In the genomic region with DNA sequence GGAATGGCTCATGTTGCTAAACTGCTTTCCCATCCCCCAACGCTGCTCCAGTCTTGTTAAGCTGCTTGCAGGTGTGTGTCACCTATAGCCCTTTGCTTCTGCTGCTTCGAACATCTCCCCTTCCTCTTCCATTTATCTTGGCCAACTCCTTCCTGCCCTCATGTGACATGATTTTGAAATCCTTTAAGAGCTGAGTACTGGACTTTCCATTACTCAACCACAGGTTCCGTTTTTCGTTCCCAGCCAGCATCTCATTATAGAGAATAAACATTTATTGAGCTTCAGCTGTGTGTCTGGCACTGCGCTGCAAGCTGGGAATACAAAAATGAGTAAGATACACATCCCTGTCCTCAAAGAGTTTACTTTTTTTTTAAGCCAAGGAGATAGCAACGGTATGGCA, we compare ENCODE assay signal across 12 cellular contexts. TPM values are rescaled to one million over a fixed set of nuclear protein-coding genes. Genes with fewer than 3 reads are reported as not detected.
DNase-seq lines count a peak whose midpoint lies in the region; ATAC-seq, FAIRE-seq and TF ChIP-seq lines count a peak whose summit lies in the region.
"Had no signal": no experiment of that assay in that cellular context is flagged by ENCODE, and none has a peak within 500 bp of the region (broad histone marks: within the 10 kb centered on the region; RNA-seq: fewer than 3 reads in every experiment).

No MANE protein-coding gene starts in this region.

- peak overlapping the region in 7 of 10 experiments; percentile 77 to 93 (median 84); a peak in 10 of 20 replicates for H3K4me3 ChIP-seq in BLaER1 treated with 17β-estradiol and CSF1 and Interleukin-3, amounts not matched to agents 10 nM and 100 nM
- peak overlapping the region; percentile 77; the same call in 1 of the 2 replicates for H3K4me3 ChIP-seq in LNCaP clone FGC (ENCODE audit: low read depth, low read length)
- no peak overlapping the region for H3K4me3 ChIP-seq in adrenal gland
- H3K4me3 ChIP-seq: cardiac muscle cell had no signal

- peak overlapping the region in 9 of 10 donors; percentile 32 to 97 (median 95) for H3K4me3 Mint-ChIP-seq in naive thymus-derived CD8-positive, alpha-beta T cell

- 74 to 84% (median 78%) methylated on average over 6 of the region's 6 CpGs for WGBS in adrenal gland, 4 donors

- peaks cover 12 to 25% (median 18%) of the 10 kb centered on the region in 11 experiments; a peak in 21 of 22 replicates for H3K9me3 ChIP-seq in BLaER1 treated with 17β-estradiol and CSF1 and Interleukin-3, amounts not matched to agents 10 nM and 100 nM (replicated peaks in 1 of 11)
- no peaks in the 10 kb centered on the region for H3K9me3 ChIP-seq in adrenal gland (replicated peaks in 1 of 3)

- H3K9ac ChIP-seq in BLaER1 treated with 17β-estradiol and CSF1 and Interleukin-3, amounts not matched to agents 10 nM and 100 nM = peak overlapping the region in 8 of 11 experiments; percentile 93 to 98 (median 96); a peak in 8 of 22 replicates

- peaks cover 27 to 51% (median 40%) of the 10 kb centered on the region in 11 experiments for H3K36me3 ChIP-seq in BLaER1 treated with 17β-estradiol and CSF1 and Interleukin-3, amounts not matched to agents 10 nM and 100 nM
- H3K36me3 ChIP-seq in adrenal gland (replicated peaks in 1 of 2) = peaks cover 0 to 2% of the 10 kb centered on the region in 2 donors
- H3K36me3 ChIP-seq: cardiac muscle cell had no signal

- TF ChIP-seq CTCF in LNCaP clone FGC (IDR thresholded peaks at IDR 0.05; ENCODE audit: control insufficient read depth, extremely low read depth, insufficient read depth) (no peak), adrenal gland (IDR thresholded peaks at IDR 0.05) (no peak)

- H3K27me3 ChIP-seq in BLaER1 treated with 17β-estradiol and CSF1 and Interleukin-3, amounts not matched to agents 10 nM and 100 nM = no peaks in the 10 kb centered on the region
- no peaks in the 10 kb centered on the region for H3K27me3 ChIP-seq in adrenal gland
- H3K27me3 ChIP-seq: cardiac muscle cell had no signal

- H3K4me2 ChIP-seq in BLaER1 treated with 17β-estradiol and CSF1 and Interleukin-3, amounts not matched to agents 10 nM and 100 nM = peak overlapping the region; percentile 70 to 99 (median 86)

- DNase-seq in LNCaP clone FGC (ENCODE audit: low read depth) (no peak), adrenal gland (peak in 4 of 7 donors; percentile 29 to 55 (median 38)), frontal cortex (ENCODE audit: low spot score in 2 of 2) (no peak), NCI-H1930 (lab: John Stamatoyannopoulos, UW) (no peak), DMS114 treated with DMSO at 0.1 percent for 48 hours (lab: John Stamatoyannopoulos, UW; ENCODE audit: unreplicated experiment) (no peak), NCI-H2029 treated with DMSO at 0.1 percent for 48 hours (lab: John Stamatoyannopoulos, UW) (no peak)
- DNase-seq in naive thymus-derived CD8-positive, alpha-beta T cell = no peak
- DNase-seq: EL; NCI-H446 treated with DMSO at 0.1 percent for 48 hours; stimulated activated CD4-positive, alpha-beta T cell treated with anti-CD3 and anti-CD28 coated beads, Interleukin-12 subunit alpha, Interleukin-12 subunit beta, amount 100 ng/mL, for 4 hours had no signal

- peaks cover 0 to 10% (median 3%) of the 10 kb centered on the region in 9 donors for H3K9me3 Mint-ChIP-seq in naive thymus-derived CD8-positive, alpha-beta T cell

- ATAC-seq in naive thymus-derived CD8-positive, alpha-beta T cell = no peak

- POLR2A ChIA-PET in naive thymus-derived CD8-positive, alpha-beta T cell (lab: Charles Lee) = interaction anchor here (2.9 kb wide), 1 partner anchor 16 kb away, joined by 64 read pairs; no protein-coding TSS in a partner anchor

- peak overlapping the region in 9 of 11 experiments; percentile 18 to 98 (median 96); a peak in 11 of 22 replicates for H3K27ac ChIP-seq in BLaER1 treated with 17β-estradiol and CSF1 and Interleukin-3, amounts not matched to agents 10 nM and 100 nM
- H3K27ac ChIP-seq in adrenal gland = peak overlapping the region in 2 of 5 donors; percentile 82 to 90
- H3K27ac ChIP-seq: cardiac muscle cell had no signal

- no peak for TF ChIP-seq POLR2A in adrenal gland (IDR thresholded peaks at IDR 0.05)

- FAIRE-seq in frontal cortex (lab: Jason Lieb, UNC) = no peak

- peak overlapping the region in 9 of 10 donors; percentile 41 to 100 (median 99) for H3K27ac Mint-ChIP-seq in naive thymus-derived CD8-positive, alpha-beta T cell

- peaks cover 26 to 63% (median 46%) of the 10 kb centered on the region in 10 experiments for H3K4me1 ChIP-seq in BLaER1 treated with 17β-estradiol and CSF1 and Interleukin-3, amounts not matched to agents 10 nM and 100 nM
- peaks cover 12 to 14% of the 10 kb centered on the region in 2 donors for H3K4me1 ChIP-seq in adrenal gland (replicated peaks in 1 of 2)

- peaks cover 0 to 4% (median 0%) of the 10 kb centered on the region in 11 experiments; a peak in 1 of 22 replicates for H4K20me1 ChIP-seq in BLaER1 treated with 17β-estradiol and CSF1 and Interleukin-3, amounts not matched to agents 10 nM and 100 nM

- peaks cover 0 to 2% (median 0%) of the 10 kb centered on the region in 5 donors for H3K27me3 Mint-ChIP-seq in naive thymus-derived CD8-positive, alpha-beta T cell

- peaks cover 9 to 28% (median 22%) of the 10 kb centered on the region in 3 donors for H3K36me3 Mint-ChIP-seq in naive thymus-derived CD8-positive, alpha-beta T cell

- intact Hi-C loops in adrenal gland (cut with DNase I) = loop anchor here in 1 of 2 donors (10.0 kb wide), 1 partner anchor 51 kb away; no protein-coding TSS in a partner anchor

- H3K4me1 Mint-ChIP-seq in naive thymus-derived CD8-positive, alpha-beta T cell = peaks cover 32 to 60% (median 48%) of the 10 kb centered on the region in 4 donors

RNA-seq across cellular contexts. Expression of a gene that starts 1.7 kb away (rescaled TPM):
- total RNA-seq in adrenal gland (100 to 1,000 TPM in 1 of 8 donors, 10 to 100 TPM in 7; 29.5 to 118 (median 46.2) TPM), frontal cortex (19.2 TPM)
- polyA plus RNA-seq in adrenal gland = 10 to 100 TPM in 2 of 3 donors, 1 to 10 TPM in 1; 9.1 to 24.2 (median 11.2) TPM
- total RNA-seq in naive thymus-derived CD8-positive, alpha-beta T cell = 10 to 100 TPM; 28.6 to 28.7 TPM
- 10 to 100 TPM in 2 of 3 donors, 1 to 10 TPM in 1; 6.0 to 15.3 (median 10.3) TPM for polyA plus RNA-seq in naive thymus-derived CD8-positive, alpha-beta T cell

Comparison
In these comparisons a context has a peak if more than half of its experiments do, and no peak if none do; other contexts are left out.
1. H3K4me3 ChIP-seq: peak in BLaER1 treated with 17β-estradiol and CSF1 and Interleukin-3, amounts not matched to agents 10 nM and 100 nM (7 of 10) and LNCaP clone FGC (single experiment); none in adrenal gland (0 of 4).
2. DNase-seq: peak in adrenal gland (4 of 7); none in LNCaP clone FGC (single experiment), naive thymus-derived CD8-positive, alpha-beta T cell (0 of 10), frontal cortex (0 of 2), NCI-H1930 (0 of 2), DMS114 treated with DMSO at 0.1 percent for 48 hours (single experiment) and NCI-H2029 treated with DMSO at 0.1 percent for 48 hours (single experiment).